18 cellular contexts compared by ENCODE assay signal in genomic region chr2:1099418-1099817, GRCh38.
DNase-seq lines count a peak whose midpoint lies in the region; ATAC-seq and TF ChIP-seq lines count a peak whose summit lies in the region.
"Had no signal": no experiment of that assay in that cellular context is flagged by ENCODE, and none has a peak within 500 bp of the region (broad histone marks: within the 10 kb centered on the region; RNA-seq: fewer than 3 reads in every experiment).

No MANE protein-coding gene starts in this region.

- H3K27me3 Mint-ChIP-seq in stimulated activated naive CD8-positive, alpha-beta T cell treated with anti-CD3 and anti-CD28 coated beads, Interleukin-15, amount 100 ng/mL, for 72 hours = no peaks in the 10 kb centered on the region
- peaks cover 15% of the 10 kb centered on the region for H3K27me3 Mint-ChIP-seq in stimulated activated memory B cell treated with anti-CD40 and anti-IgM and Interleukin-4, amounts not matched to agents 10 μg/mL and 1 μg/mL and 100 μg/mL, for 72 hours
- H3K27me3 Mint-ChIP-seq: CD4-positive, alpha-beta memory T cell had no signal

- H3K4me3 Mint-ChIP-seq in stimulated activated naive CD8-positive, alpha-beta T cell treated with anti-CD3 and anti-CD28 coated beads, Interleukin-15, amount 100 ng/mL, for 72 hours = no peak overlapping the region
- H3K4me3 Mint-ChIP-seq in stimulated activated memory B cell treated with anti-CD40 and anti-IgM and Interleukin-4, amounts not matched to agents 10 μg/mL and 1 μg/mL and 100 μg/mL, for 72 hours = no peak overlapping the region
- H3K4me3 Mint-ChIP-seq: CD4-positive, alpha-beta memory T cell; HFFc6 had no signal

- no peak overlapping the region for H3K27ac Mint-ChIP-seq in stimulated activated naive CD8-positive, alpha-beta T cell treated with anti-CD3 and anti-CD28 coated beads, Interleukin-15, amount 100 ng/mL, for 72 hours
- no peak overlapping the region for H3K27ac Mint-ChIP-seq in stimulated activated memory B cell treated with anti-CD40 and anti-IgM and Interleukin-4, amounts not matched to agents 10 μg/mL and 1 μg/mL and 100 μg/mL, for 72 hours
- H3K27ac Mint-ChIP-seq: CD4-positive, alpha-beta memory T cell; HFFc6 had no signal

- peaks cover 7% of the 10 kb centered on the region for H3K4me1 Mint-ChIP-seq in stimulated activated naive CD8-positive, alpha-beta T cell treated with anti-CD3 and anti-CD28 coated beads, Interleukin-15, amount 100 ng/mL, for 72 hours
- H3K4me1 Mint-ChIP-seq in stimulated activated memory B cell treated with anti-CD40 and anti-IgM and Interleukin-4, amounts not matched to agents 10 μg/mL and 1 μg/mL and 100 μg/mL, for 72 hours = no peaks in the 10 kb centered on the region

- H3K36me3 ChIP-seq in WERI-Rb-1 = no peaks in the 10 kb centered on the region
- H3K36me3 ChIP-seq: HAP-1 had no signal

- H3K36me3 Mint-ChIP-seq in stimulated activated memory B cell treated with anti-CD40 and anti-IgM and Interleukin-4, amounts not matched to agents 10 μg/mL and 1 μg/mL and 100 μg/mL, for 72 hours = no peaks in the 10 kb centered on the region
- H3K36me3 Mint-ChIP-seq: CD4-positive, alpha-beta memory T cell had no signal

- TF ChIP-seq CTCF in WERI-Rb-1 (IDR thresholded peaks at IDR 0.05; ENCODE audit: low read depth, low read length) = no peak

- H3K9me3 ChIP-seq in WERI-Rb-1 (ENCODE audit: severe bottlenecking) = no peaks in the 10 kb centered on the region
- H3K9me3 ChIP-seq: HAP-1 had no signal

- no peaks in the 10 kb centered on the region for H3K9me3 Mint-ChIP-seq in stimulated activated naive CD8-positive, alpha-beta T cell treated with anti-CD3 and anti-CD28 coated beads, Interleukin-15, amount 100 ng/mL, for 72 hours
- H3K9me3 Mint-ChIP-seq in stimulated activated memory B cell treated with anti-CD40 and anti-IgM and Interleukin-4, amounts not matched to agents 10 μg/mL and 1 μg/mL and 100 μg/mL, for 72 hours = no peaks in the 10 kb centered on the region
- H3K9me3 Mint-ChIP-seq: CD4-positive, alpha-beta memory T cell; HFFc6 had no signal

- peak overlapping the region; percentile 19 for H3K27ac ChIP-seq in WERI-Rb-1
- H3K27ac ChIP-seq: GM23248 had no signal

- H3K4me3 ChIP-seq in WERI-Rb-1 (ENCODE audit: low read depth, low read length) = no peak overlapping the region
- H3K4me3 ChIP-seq: GM23248, HAP-1 had no signal

- ATAC-seq in stimulated activated naive CD8-positive, alpha-beta T cell treated with anti-CD3 and anti-CD28 coated beads, Interleukin-15, Interleukin-2, amounts not matched to agents 100 U/mL and 50 U/mL, for 24 hours = peak; percentile 40
- ATAC-seq in stimulated activated naive CD8-positive, alpha-beta T cell treated with anti-CD3 and anti-CD28 coated beads, Interleukin-15, amount 100 ng/mL, for 72 hours = no peak
- peak; percentile 26 for ATAC-seq in stimulated activated memory B cell treated with anti-CD40 and anti-IgM and Interleukin-4, amounts not matched to agents 10 μg/mL and 1 μg/mL and 100 μg/mL, for 72 hours
- ATAC-seq in GM18909 (IDR thresholded peaks at IDR 0.05; ENCODE audit: poor library complexity, unreplicated experiment) (no peak), HG03135 (IDR thresholded peaks at IDR 0.05; ENCODE audit: unreplicated experiment) (no peak)

- no peaks in the 10 kb centered on the region for H3K27me3 ChIP-seq in WERI-Rb-1 (ENCODE audit: insufficient read depth, low read depth, severe bottlenecking)

- DNase-seq in stimulated activated naive CD8-positive, alpha-beta T cell treated with anti-CD3 and anti-CD28 coated beads, Interleukin-15, Interleukin-2, amounts not matched to agents 100 U/mL and 50 U/mL, for 24 hours = no peak
- DNase-seq in stimulated activated naive CD8-positive, alpha-beta T cell treated with anti-CD3 and anti-CD28 coated beads, Interleukin-15, amount 100 ng/mL, for 72 hours = no peak
- DNase-seq in WERI-Rb-1 = no peak
- no peak for DNase-seq in activated CD4-positive, alpha-beta T cell treated with anti-CD3 and anti-CD28 coated beads for 48 hours
- DNase-seq: 8988T; C1 segment of cervical spinal cord; Calu3; CD4-positive, alpha-beta memory T cell; COR-L47; DMS53; DMS79 treated with DMSO at 0.1 percent for 48 hours; GF-D8; GM23248; HFFc6 had no signal

Comparison
In these comparisons a context has a peak if more than half of its experiments do, and no peak if none do; other contexts are left out.
1. ATAC-seq: peak in stimulated activated naive CD8-positive, alpha-beta T cell treated with anti-CD3 and anti-CD28 coated beads, Interleukin-15, Interleukin-2, amounts not matched to agents 100 U/mL and 50 U/mL, for 24 hours (single experiment) and stimulated activated memory B cell treated with anti-CD40 and anti-IgM and Interleukin-4, amounts not matched to agents 10 μg/mL and 1 μg/mL and 100 μg/mL, for 72 hours (single experiment); none in stimulated activated naive CD8-positive, alpha-beta T cell treated with anti-CD3 and anti-CD28 coated beads, Interleukin-15, amount 100 ng/mL, for 72 hours (single experiment), GM18909 (single experiment) and HG03135 (single experiment).